In the genomic region with DNA sequence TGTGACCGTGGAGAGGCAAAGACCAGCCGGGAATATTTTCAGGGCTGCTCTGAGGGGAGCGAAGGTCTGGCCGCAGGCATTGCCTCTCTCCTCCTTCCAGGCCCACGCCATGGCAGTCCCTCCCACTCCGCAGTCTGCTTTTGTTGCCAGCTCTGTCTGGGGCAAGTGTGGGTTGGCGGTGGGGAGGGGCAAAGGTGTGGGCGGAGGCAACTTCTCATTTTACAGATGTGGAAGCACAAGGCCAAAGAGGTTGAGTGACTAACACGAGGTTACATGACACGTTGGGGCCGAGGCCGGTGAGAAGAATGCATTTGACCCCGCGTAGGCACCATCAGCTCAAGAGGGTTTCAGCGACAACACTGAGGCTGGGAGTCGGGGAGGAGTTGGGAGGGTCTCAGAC, we compare ENCODE assay signal across 1 cellular context.
TF ChIP-seq lines count a peak whose summit lies in the region.

No MANE protein-coding gene starts in this region.

TF ChIP-seq in K562, 482 proteins besides CTCF, POLR2A, EP300 and RAD21 (continued from another document and continues in another):
- TF ChIP-seq, protein P1, sequence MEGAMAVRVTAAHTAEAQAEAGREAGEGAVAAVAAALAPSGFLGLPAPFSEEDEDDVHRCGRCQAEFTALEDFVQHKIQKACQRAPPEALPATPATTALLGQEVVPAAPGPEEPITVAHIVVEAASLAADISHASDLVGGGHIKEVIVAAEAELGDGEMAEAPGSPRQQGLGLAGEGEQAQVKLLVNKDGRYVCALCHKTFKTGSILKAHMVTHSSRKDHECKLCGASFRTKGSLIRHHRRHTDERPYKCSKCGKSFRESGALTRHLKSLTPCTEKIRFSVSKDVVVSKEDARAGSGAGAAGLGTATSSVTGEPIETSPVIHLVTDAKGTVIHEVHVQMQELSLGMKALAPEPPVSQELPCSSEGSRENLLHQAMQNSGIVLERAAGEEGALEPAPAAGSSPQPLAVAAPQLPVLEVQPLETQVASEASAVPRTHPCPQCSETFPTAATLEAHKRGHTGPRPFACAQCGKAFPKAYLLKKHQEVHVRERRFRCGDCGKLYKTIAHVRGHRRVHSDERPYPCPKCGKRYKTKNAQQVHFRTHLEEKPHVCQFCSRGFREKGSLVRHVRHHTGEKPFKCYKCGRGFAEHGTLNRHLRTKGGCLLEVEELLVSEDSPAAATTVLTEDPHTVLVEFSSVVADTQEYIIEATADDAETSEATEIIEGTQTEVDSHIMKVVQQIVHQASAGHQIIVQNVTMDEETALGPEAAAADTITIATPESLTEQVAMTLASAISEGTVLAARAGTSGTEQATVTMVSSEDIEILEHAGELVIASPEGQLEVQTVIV (CRISPR knock-in tag; IDR thresholded peaks at IDR 0.05; ENCODE audit: borderline replicate concordance): no peak
- TF ChIP-seq DMBX1 (CRISPR knock-in tag; IDR thresholded peaks at IDR 0.05; ENCODE audit: borderline replicate concordance): no peak
- TF ChIP-seq, protein P2, sequence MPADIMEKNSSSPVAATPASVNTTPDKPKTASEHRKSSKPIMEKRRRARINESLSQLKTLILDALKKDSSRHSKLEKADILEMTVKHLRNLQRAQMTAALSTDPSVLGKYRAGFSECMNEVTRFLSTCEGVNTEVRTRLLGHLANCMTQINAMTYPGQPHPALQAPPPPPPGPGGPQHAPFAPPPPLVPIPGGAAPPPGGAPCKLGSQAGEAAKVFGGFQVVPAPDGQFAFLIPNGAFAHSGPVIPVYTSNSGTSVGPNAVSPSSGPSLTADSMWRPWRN (IDR thresholded peaks at IDR 0.05; ENCODE audit: low read depth): no peak
- TF ChIP-seq ZNF146 (CRISPR knock-in tag; IDR thresholded peaks at IDR 0.05; ENCODE audit: unreplicated experiment): no peak
- no peak for TF ChIP-seq ZNF274 (IDR thresholded peaks at IDR 0.05; ENCODE audit: borderline replicate concordance, low read depth, low read length)
- no peak for TF ChIP-seq POU5F1 (IDR thresholded peaks at IDR 0.05; ENCODE audit: borderline replicate concordance, low read depth, low read length, partially characterized antibody)
- no peak for TF ChIP-seq ZNF121 (CRISPR knock-in tag; conservative IDR thresholded peaks at IDR 0.05)
- no peak for TF ChIP-seq MEF2D (tag; conservative IDR thresholded peaks at IDR 0.05; ENCODE audit: low read depth)
- TF ChIP-seq, protein P3, sequence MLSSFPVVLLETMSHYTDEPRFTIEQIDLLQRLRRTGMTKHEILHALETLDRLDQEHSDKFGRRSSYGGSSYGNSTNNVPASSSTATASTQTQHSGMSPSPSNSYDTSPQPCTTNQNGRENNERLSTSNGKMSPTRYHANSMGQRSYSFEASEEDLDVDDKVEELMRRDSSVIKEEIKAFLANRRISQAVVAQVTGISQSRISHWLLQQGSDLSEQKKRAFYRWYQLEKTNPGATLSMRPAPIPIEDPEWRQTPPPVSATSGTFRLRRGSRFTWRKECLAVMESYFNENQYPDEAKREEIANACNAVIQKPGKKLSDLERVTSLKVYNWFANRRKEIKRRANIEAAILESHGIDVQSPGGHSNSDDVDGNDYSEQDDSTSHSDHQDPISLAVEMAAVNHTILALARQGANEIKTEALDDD (IDR thresholded peaks at IDR 0.05): no peak
- TF ChIP-seq EHMT2 (IDR thresholded peaks at IDR 0.05): no peak
- TF ChIP-seq, protein P4, sequence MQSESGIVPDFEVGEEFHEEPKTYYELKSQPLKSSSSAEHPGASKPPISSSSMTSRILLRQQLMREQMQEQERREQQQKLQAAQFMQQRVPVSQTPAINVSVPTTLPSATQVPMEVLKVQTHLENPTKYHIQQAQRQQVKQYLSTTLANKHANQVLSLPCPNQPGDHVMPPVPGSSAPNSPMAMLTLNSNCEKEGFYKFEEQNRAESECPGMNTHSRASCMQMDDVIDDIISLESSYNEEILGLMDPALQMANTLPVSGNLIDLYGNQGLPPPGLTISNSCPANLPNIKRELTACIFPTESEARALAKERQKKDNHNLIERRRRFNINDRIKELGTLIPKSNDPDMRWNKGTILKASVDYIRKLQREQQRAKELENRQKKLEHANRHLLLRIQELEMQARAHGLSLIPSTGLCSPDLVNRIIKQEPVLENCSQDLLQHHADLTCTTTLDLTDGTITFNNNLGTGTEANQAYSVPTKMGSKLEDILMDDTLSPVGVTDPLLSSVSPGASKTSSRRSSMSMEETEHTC (IDR thresholded peaks at IDR 0.05): 0 out of 2 replicates have a peak, but pooled peaks have one; percentile 12
- TF ChIP-seq CXXC5 (CRISPR knock-in tag; IDR thresholded peaks at IDR 0.05): 0 out of 2 replicates have a peak, but pooled peaks have one; percentile 32
- no peak for TF ChIP-seq NFE2 (IDR thresholded peaks at IDR 0.05; ENCODE audit: low read depth)
- TF ChIP-seq ARID1B (IDR thresholded peaks at IDR 0.05): no peak
- TF ChIP-seq, protein P5, sequence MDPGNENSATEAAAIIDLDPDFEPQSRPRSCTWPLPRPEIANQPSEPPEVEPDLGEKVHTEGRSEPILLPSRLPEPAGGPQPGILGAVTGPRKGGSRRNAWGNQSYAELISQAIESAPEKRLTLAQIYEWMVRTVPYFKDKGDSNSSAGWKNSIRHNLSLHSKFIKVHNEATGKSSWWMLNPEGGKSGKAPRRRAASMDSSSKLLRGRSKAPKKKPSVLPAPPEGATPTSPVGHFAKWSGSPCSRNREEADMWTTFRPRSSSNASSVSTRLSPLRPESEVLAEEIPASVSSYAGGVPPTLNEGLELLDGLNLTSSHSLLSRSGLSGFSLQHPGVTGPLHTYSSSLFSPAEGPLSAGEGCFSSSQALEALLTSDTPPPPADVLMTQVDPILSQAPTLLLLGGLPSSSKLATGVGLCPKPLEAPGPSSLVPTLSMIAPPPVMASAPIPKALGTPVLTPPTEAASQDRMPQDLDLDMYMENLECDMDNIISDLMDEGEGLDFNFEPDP (CRISPR knock-in tag; IDR thresholded peaks at IDR 0.05): no peak
- TF ChIP-seq, protein P6, sequence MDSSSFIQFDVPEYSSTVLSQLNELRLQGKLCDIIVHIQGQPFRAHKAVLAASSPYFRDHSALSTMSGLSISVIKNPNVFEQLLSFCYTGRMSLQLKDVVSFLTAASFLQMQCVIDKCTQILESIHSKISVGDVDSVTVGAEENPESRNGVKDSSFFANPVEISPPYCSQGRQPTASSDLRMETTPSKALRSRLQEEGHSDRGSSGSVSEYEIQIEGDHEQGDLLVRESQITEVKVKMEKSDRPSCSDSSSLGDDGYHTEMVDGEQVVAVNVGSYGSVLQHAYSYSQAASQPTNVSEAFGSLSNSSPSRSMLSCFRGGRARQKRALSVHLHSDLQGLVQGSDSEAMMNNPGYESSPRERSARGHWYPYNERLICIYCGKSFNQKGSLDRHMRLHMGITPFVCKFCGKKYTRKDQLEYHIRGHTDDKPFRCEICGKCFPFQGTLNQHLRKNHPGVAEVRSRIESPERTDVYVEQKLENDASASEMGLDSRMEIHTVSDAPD (CRISPR knock-in tag; IDR thresholded peaks at IDR 0.05): no peak
- TF ChIP-seq, protein P7, sequence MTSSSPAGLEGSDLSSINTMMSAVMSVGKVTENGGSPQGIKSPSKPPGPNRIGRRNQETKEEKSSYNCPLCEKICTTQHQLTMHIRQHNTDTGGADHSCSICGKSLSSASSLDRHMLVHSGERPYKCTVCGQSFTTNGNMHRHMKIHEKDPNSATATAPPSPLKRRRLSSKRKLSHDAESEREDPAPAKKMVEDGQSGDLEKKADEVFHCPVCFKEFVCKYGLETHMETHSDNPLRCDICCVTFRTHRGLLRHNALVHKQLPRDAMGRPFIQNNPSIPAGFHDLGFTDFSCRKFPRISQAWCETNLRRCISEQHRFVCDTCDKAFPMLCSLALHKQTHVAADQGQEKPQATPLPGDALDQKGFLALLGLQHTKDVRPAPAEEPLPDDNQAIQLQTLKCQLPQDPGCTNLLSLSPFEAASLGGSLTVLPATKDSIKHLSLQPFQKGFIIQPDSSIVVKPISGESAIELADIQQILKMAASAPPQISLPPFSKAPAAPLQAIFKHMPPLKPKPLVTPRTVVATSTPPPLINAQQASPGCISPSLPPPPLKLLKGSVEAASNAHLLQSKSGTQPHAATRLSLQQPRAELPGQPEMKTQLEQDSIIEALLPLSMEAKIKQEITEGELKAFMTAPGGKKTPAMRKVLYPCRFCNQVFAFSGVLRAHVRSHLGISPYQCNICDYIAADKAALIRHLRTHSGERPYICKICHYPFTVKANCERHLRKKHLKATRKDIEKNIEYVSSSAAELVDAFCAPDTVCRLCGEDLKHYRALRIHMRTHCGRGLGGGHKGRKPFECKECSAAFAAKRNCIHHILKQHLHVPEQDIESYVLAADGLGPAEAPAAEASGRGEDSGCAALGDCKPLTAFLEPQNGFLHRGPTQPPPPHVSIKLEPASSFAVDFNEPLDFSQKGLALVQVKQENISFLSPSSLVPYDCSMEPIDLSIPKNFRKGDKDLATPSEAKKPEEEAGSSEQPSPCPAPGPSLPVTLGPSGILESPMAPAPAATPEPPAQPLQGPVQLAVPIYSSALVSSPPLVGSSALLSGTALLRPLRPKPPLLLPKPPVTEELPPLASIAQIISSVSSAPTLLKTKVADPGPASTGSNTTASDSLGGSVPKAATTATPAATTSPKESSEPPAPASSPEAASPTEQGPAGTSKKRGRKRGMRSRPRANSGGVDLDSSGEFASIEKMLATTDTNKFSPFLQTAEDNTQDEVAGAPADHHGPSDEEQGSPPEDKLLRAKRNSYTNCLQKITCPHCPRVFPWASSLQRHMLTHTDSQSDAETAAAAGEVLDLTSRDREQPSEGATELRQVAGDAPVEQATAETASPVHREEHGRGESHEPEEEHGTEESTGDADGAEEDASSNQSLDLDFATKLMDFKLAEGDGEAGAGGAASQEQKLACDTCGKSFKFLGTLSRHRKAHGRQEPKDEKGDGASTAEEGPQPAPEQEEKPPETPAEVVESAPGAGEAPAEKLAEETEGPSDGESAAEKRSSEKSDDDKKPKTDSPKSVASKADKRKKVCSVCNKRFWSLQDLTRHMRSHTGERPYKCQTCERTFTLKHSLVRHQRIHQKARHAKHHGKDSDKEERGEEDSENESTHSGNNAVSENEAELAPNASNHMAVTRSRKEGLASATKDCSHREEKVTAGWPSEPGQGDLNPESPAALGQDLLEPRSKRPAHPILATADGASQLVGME (CRISPR knock-in tag; IDR thresholded peaks at IDR 0.05): no peak
- TF ChIP-seq ZFP30 (CRISPR knock-in tag; IDR thresholded peaks at IDR 0.05; ENCODE audit: borderline replicate concordance): no peak
- no peak for TF ChIP-seq POLR2AphosphoS5 (IDR thresholded peaks at IDR 0.05; ENCODE audit: control insufficient read depth, insufficient read depth, low read depth, low read length)
- no peak for TF ChIP-seq ZNF134 (CRISPR knock-in tag; conservative IDR thresholded peaks at IDR 0.05)
- TF ChIP-seq, protein P8, sequence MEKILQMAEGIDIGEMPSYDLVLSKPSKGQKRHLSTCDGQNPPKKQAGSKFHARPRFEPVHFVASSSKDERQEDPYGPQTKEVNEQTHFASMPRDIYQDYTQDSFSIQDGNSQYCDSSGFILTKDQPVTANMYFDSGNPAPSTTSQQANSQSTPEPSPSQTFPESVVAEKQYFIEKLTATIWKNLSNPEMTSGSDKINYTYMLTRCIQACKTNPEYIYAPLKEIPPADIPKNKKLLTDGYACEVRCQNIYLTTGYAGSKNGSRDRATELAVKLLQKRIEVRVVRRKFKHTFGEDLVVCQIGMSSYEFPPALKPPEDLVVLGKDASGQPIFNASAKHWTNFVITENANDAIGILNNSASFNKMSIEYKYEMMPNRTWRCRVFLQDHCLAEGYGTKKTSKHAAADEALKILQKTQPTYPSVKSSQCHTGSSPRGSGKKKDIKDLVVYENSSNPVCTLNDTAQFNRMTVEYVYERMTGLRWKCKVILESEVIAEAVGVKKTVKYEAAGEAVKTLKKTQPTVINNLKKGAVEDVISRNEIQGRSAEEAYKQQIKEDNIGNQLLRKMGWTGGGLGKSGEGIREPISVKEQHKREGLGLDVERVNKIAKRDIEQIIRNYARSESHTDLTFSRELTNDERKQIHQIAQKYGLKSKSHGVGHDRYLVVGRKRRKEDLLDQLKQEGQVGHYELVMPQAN (IDR thresholded peaks at IDR 0.05; ENCODE audit: borderline replicate concordance): no peak
- TF ChIP-seq SMC3 (conservative IDR thresholded peaks at IDR 0.05; ENCODE audit: insufficient read depth, low read depth, low read length): no peak
- TF ChIP-seq MAFF (IDR thresholded peaks at IDR 0.05; ENCODE audit: low read length): no peak
- TF ChIP-seq, protein P9, sequence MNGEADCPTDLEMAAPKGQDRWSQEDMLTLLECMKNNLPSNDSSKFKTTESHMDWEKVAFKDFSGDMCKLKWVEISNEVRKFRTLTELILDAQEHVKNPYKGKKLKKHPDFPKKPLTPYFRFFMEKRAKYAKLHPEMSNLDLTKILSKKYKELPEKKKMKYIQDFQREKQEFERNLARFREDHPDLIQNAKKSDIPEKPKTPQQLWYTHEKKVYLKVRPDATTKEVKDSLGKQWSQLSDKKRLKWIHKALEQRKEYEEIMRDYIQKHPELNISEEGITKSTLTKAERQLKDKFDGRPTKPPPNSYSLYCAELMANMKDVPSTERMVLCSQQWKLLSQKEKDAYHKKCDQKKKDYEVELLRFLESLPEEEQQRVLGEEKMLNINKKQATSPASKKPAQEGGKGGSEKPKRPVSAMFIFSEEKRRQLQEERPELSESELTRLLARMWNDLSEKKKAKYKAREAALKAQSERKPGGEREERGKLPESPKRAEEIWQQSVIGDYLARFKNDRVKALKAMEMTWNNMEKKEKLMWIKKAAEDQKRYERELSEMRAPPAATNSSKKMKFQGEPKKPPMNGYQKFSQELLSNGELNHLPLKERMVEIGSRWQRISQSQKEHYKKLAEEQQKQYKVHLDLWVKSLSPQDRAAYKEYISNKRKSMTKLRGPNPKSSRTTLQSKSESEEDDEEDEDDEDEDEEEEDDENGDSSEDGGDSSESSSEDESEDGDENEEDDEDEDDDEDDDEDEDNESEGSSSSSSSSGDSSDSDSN (IDR thresholded peaks at IDR 0.05; ENCODE audit: borderline replicate concordance in 1 of 2, low read depth in 2 of 2, low read length in 2 of 2): no peak
- no peak for TF ChIP-seq ZNF232 (CRISPR knock-in tag; IDR thresholded peaks at IDR 0.05)
- no peak for TF ChIP-seq NONO (IDR thresholded peaks at IDR 0.05; ENCODE audit: low read depth in 2 of 2, low read length in 1 of 2)
- TF ChIP-seq SMARCE1 (IDR thresholded peaks at IDR 0.05): no peak
- no peak for TF ChIP-seq STAG1 (CRISPR knock-in tag; IDR thresholded peaks at IDR 0.05; ENCODE audit: borderline replicate concordance)
- no peak for TF ChIP-seq ADNP (tag; IDR thresholded peaks at IDR 0.05)
